1 cellular context compared by ENCODE assay signal in the genomic region with DNA sequence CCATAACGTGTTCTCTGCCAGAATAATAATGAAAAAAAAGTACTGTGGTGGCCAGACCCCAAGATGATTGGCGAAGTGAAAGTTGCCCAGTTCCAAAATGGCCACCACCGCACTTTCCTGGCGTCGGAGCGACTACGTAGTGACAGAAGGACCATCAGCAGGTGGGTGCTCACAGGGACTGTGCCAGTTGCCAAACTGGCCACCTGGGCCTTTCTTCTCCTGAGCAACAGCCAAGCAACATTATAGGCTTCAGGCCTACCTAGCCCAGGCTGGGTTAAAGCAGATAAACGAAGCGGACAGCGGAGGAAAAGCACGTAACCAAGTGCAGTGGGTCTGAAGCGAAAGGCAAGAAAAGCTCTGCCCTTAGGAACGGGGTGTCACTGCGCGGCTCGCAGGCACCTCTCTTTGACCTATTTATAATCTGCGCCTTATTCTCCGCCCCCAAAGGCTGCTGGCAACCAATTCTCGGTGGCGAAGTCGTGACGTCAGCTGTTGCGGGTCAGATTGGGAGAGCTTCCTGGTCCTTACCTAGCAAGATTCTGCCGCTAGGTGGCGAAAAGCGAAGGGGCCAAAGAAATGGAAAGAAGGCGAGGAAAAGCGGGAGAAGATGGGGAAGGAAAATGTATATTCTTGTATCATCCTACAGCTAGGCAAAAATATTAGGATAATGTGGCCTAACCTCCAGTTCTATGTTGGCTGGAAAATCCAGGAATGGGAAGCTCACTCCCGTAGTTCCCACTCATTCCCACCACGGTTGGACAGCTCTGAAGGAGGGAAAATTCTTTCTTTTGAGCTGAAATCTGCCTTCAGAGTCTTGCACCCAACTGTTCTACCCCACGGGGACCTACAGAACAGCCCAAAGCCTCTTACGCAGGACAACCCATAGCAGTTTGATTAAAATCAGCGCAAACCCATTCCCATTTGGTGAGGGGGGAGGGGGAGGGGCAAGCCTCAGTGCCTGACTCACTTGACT.
TF ChIP-seq lines count a peak whose summit lies in the region.

No MANE protein-coding gene starts in this region.

TF ChIP-seq in GM12878, 131 proteins besides CTCF, POLR2A, EP300 and RAD21 (continued from another document and continues in another):
- TF ChIP-seq SREBF1 (IDR thresholded peaks at IDR 0.05; ENCODE audit: low read length): no peak
- TF ChIP-seq RCOR1 (conservative IDR thresholded peaks at IDR 0.05; ENCODE audit: low read depth, low read length): no peak
- no peak for TF ChIP-seq MYC (IDR thresholded peaks at IDR 0.05; ENCODE audit: insufficient read depth, insufficient read length, insufficient replicate concordance, low read length, severe bottlenecking)
- peak; percentile 49 for TF ChIP-seq RUNX3 (IDR thresholded peaks at IDR 0.05; ENCODE audit: low read length)
- TF ChIP-seq MLLT1 (IDR thresholded peaks at IDR 0.05): no peak
- no peak for TF ChIP-seq PML (IDR thresholded peaks at IDR 0.05; ENCODE audit: low read length)
- TF ChIP-seq, protein P1, sequence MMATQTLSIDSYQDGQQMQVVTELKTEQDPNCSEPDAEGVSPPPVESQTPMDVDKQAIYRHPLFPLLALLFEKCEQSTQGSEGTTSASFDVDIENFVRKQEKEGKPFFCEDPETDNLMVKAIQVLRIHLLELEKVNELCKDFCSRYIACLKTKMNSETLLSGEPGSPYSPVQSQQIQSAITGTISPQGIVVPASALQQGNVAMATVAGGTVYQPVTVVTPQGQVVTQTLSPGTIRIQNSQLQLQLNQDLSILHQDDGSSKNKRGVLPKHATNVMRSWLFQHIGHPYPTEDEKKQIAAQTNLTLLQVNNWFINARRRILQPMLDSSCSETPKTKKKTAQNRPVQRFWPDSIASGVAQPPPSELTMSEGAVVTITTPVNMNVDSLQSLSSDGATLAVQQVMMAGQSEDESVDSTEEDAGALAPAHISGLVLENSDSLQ (IDR thresholded peaks at IDR 0.05): peak; percentile 58; the same call in 1 of the 2 replicates
- TF ChIP-seq, protein P2, sequence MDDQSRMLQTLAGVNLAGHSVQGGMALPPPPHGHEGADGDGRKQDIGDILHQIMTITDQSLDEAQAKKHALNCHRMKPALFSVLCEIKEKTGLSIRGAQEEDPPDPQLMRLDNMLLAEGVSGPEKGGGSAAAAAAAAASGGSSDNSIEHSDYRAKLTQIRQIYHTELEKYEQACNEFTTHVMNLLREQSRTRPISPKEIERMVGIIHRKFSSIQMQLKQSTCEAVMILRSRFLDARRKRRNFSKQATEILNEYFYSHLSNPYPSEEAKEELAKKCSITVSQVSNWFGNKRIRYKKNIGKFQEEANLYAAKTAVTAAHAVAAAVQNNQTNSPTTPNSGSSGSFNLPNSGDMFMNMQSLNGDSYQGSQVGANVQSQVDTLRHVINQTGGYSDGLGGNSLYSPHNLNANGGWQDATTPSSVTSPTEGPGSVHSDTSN (IDR thresholded peaks at IDR 0.05; ENCODE audit: insufficient replicate concordance, low read depth, low read length): peak; percentile 1
- TF ChIP-seq WRNIP1 (IDR thresholded peaks at IDR 0.05; ENCODE audit: borderline replicate concordance, low read depth, low read length): no peak
- peak; percentile 43; the same call in 1 of the 2 replicates for TF ChIP-seq GATAD2B (conservative IDR thresholded peaks at IDR 0.05; ENCODE audit: low read depth)
- TF ChIP-seq, protein P3, sequence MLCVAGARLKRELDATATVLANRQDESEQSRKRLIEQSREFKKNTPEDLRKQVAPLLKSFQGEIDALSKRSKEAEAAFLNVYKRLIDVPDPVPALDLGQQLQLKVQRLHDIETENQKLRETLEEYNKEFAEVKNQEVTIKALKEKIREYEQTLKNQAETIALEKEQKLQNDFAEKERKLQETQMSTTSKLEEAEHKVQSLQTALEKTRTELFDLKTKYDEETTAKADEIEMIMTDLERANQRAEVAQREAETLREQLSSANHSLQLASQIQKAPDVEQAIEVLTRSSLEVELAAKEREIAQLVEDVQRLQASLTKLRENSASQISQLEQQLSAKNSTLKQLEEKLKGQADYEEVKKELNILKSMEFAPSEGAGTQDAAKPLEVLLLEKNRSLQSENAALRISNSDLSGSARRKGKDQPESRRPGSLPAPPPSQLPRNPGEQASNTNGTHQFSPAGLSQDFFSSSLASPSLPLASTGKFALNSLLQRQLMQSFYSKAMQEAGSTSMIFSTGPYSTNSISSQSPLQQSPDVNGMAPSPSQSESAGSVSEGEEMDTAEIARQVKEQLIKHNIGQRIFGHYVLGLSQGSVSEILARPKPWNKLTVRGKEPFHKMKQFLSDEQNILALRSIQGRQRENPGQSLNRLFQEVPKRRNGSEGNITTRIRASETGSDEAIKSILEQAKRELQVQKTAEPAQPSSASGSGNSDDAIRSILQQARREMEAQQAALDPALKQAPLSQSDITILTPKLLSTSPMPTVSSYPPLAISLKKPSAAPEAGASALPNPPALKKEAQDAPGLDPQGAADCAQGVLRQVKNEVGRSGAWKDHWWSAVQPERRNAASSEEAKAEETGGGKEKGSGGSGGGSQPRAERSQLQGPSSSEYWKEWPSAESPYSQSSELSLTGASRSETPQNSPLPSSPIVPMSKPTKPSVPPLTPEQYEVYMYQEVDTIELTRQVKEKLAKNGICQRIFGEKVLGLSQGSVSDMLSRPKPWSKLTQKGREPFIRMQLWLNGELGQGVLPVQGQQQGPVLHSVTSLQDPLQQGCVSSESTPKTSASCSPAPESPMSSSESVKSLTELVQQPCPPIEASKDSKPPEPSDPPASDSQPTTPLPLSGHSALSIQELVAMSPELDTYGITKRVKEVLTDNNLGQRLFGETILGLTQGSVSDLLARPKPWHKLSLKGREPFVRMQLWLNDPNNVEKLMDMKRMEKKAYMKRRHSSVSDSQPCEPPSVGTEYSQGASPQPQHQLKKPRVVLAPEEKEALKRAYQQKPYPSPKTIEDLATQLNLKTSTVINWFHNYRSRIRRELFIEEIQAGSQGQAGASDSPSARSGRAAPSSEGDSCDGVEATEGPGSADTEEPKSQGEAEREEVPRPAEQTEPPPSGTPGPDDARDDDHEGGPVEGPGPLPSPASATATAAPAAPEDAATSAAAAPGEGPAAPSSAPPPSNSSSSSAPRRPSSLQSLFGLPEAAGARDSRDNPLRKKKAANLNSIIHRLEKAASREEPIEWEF (IDR thresholded peaks at IDR 0.05; ENCODE audit: insufficient replicate concordance, low read depth, low read length): no peak
- TF ChIP-seq BHLHE40 (IDR thresholded peaks at IDR 0.05; ENCODE audit: borderline replicate concordance in 1 of 2, low read depth in 2 of 2, low read length in 1 of 2): peak; percentile 62 to 77
- TF ChIP-seq POU2F2 (IDR thresholded peaks at IDR 0.05; ENCODE audit: borderline replicate concordance, low read depth, low read length): no peak
- peak; percentile 95 for TF ChIP-seq ATF7 (IDR thresholded peaks at IDR 0.05; ENCODE audit: low read depth)
- no peak for TF ChIP-seq SMAD1 (IDR thresholded peaks at IDR 0.05; ENCODE audit: low read depth, partially characterized antibody)
- no peak for TF ChIP-seq ZNF274 (IDR thresholded peaks at IDR 0.05; ENCODE audit: insufficient read depth, insufficient read length)
- TF ChIP-seq, protein P4, sequence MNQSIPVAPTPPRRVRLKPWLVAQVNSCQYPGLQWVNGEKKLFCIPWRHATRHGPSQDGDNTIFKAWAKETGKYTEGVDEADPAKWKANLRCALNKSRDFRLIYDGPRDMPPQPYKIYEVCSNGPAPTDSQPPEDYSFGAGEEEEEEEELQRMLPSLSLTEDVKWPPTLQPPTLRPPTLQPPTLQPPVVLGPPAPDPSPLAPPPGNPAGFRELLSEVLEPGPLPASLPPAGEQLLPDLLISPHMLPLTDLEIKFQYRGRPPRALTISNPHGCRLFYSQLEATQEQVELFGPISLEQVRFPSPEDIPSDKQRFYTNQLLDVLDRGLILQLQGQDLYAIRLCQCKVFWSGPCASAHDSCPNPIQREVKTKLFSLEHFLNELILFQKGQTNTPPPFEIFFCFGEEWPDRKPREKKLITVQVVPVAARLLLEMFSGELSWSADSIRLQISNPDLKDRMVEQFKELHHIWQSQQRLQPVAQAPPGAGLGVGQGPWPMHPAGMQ (IDR thresholded peaks at IDR 0.05; ENCODE audit: borderline replicate concordance): no peak
- TF ChIP-seq MTA3 (IDR thresholded peaks at IDR 0.05; ENCODE audit: borderline replicate concordance, low read length): no peak
- TF ChIP-seq MTA2 (IDR thresholded peaks at IDR 0.05; ENCODE audit: low read depth): no peak
- TF ChIP-seq BACH1 (IDR thresholded peaks at IDR 0.05; ENCODE audit: borderline replicate concordance): no peak
- no peak for TF ChIP-seq ZZZ3 (IDR thresholded peaks at IDR 0.05; ENCODE audit: control insufficient read depth, insufficient read length, low read depth)
- no peak for TF ChIP-seq SUZ12 (IDR thresholded peaks at IDR 0.05; ENCODE audit: unreplicated experiment)
- TF ChIP-seq CEBPB (IDR thresholded peaks at IDR 0.05; ENCODE audit: borderline replicate concordance in 1 of 2, low read depth in 2 of 2, low read length in 2 of 2): peak in 1 of 2 experiments; percentile 91; a peak in 1 of 4 replicates
- TF ChIP-seq PAX5 (IDR thresholded peaks at IDR 0.05; ENCODE audit: borderline replicate concordance, low read depth, low read length): no peak
- TF ChIP-seq POLR2AphosphoS5 (IDR thresholded peaks at IDR 0.05; ENCODE audit: low read length): peak; percentile 90
- TF ChIP-seq NBN (IDR thresholded peaks at IDR 0.05): peak; percentile 99
- no peak for TF ChIP-seq MEF2A (IDR thresholded peaks at IDR 0.05; ENCODE audit: insufficient read depth, low read depth, low read length)
- TF ChIP-seq E4F1 (IDR thresholded peaks at IDR 0.05; ENCODE audit: borderline replicate concordance, partially characterized antibody): peak; percentile 27
- no peak for TF ChIP-seq GABPA (IDR thresholded peaks at IDR 0.05; ENCODE audit: low read depth)
- TF ChIP-seq ZNF207 (IDR thresholded peaks at IDR 0.05; ENCODE audit: borderline replicate concordance): peak; percentile 76; the same call in 1 of the 2 replicates
- TF ChIP-seq KAT2A (conservative IDR thresholded peaks at IDR 0.05; ENCODE audit: control insufficient read depth, low read depth, low read length): no peak
- TF ChIP-seq HCFC1 (IDR thresholded peaks at IDR 0.05; ENCODE audit: low read length): peak; percentile 58
- 0 out of 2 replicates have a peak, but pooled peaks have one; percentile 6 for TF ChIP-seq SMC3 (IDR thresholded peaks at IDR 0.05; ENCODE audit: borderline replicate concordance, low read length)
- no peak for TF ChIP-seq SMARCA5 (IDR thresholded peaks at IDR 0.05)
- TF ChIP-seq BRCA1 (IDR thresholded peaks at IDR 0.05; ENCODE audit: low read depth, low read length): no peak
- TF ChIP-seq CEBPZ (IDR thresholded peaks at IDR 0.05; ENCODE audit: low read depth, low read length): no peak
- peak; percentile 77 for TF ChIP-seq EED (IDR thresholded peaks at IDR 0.05; ENCODE audit: low read depth)
